In the genomic region with DNA sequence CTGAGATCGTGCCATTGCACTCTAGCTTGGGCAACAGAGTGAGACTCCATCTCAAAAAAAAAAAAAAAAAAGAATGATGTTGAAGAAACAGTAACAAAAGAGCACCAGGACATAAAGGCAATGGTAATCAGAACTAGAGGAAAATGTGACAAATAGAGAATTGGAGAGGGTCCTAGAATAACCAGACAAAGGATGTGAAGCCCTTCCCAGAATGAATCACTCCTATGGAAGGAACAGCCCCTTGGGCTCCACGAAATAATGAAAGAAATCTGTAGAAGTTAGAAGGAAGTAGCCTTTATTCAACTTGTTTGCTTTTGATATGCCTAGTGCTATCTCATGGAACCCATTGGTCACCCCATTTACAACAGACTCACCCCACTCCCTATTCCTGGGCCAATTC, we compare ENCODE assay signal across 20 cellular contexts.
DNase-seq lines count a peak whose midpoint lies in the region; ATAC-seq, FAIRE-seq and TF ChIP-seq lines count a peak whose summit lies in the region.
"Had no signal": no experiment of that assay in that cellular context is flagged by ENCODE, and none has a peak within 500 bp of the region (broad histone marks: within the 10 kb centered on the region; RNA-seq: fewer than 3 reads in every experiment).

No MANE protein-coding gene starts in this region.

- H3K27ac ChIP-seq in astrocyte (ENCODE audit: low read depth, low read length), result peak overlapping the region; percentile 10
- no peak overlapping the region for H3K27ac ChIP-seq in endodermal cell (ENCODE audit: low read depth, low read length)
- no peak overlapping the region for H3K27ac ChIP-seq in naive thymus-derived CD4-positive, alpha-beta T cell (ENCODE audit: low read depth, low read length)
- H3K27ac ChIP-seq: A549, C4-2B had no signal

- H3K4me3 ChIP-seq in astrocyte (ENCODE audit: insufficient read depth, low read depth, low read length) (no peak overlapping the region), fibroblast of the aortic adventitia (ENCODE audit: low read depth, low read length) (no peak overlapping the region), endodermal cell (ENCODE audit: low read length) (no peak overlapping the region)
- no peak overlapping the region for H3K4me3 ChIP-seq in naive thymus-derived CD4-positive, alpha-beta T cell (ENCODE audit: low read length)
- H3K4me3 ChIP-seq: A549 had no signal

- no peak for TF ChIP-seq CTCF in astrocyte (IDR thresholded peaks at IDR 0.05; ENCODE audit: insufficient read depth, low read depth, low read length)
- no peak for TF ChIP-seq CTCF in fibroblast of the aortic adventitia (IDR thresholded peaks at IDR 0.05; ENCODE audit: insufficient read depth, low read length)
- no peak for TF ChIP-seq CTCF in endodermal cell (conservative IDR thresholded peaks at IDR 0.05)

- peaks cover 50% of the 10 kb centered on the region for H3K4me1 ChIP-seq in astrocyte (ENCODE audit: insufficient read depth, low read length)
- no peaks in the 10 kb centered on the region for H3K4me1 ChIP-seq in endodermal cell (ENCODE audit: control insufficient read depth, insufficient read depth, low read length)
- no peaks in the 10 kb centered on the region for H3K4me1 ChIP-seq in naive thymus-derived CD4-positive, alpha-beta T cell (ENCODE audit: control insufficient read depth in 2 of 2, insufficient read depth in 2 of 2, low read length in 2 of 2)
- H3K4me1 ChIP-seq: A549, BE2C had no signal

- WGBS in endodermal cell (ENCODE audit: insufficient coverage in 1 of 2, insufficient read length in 1 of 2), 2 experiments, result 92% methylated on average over 2 of the region's 2 CpGs; no CpG with 5 or more reads in 1 of the 2 experiments

- no peak overlapping the region for H3K4me2 ChIP-seq in astrocyte (ENCODE audit: low read length)
- H3K4me2 ChIP-seq: A549 had no signal

- intact Hi-C loops in naive thymus-derived CD4-positive, alpha-beta T cell (cut with micrococcal nuclease), result no loop called here

- peak; percentile 64 for DNase-seq in astrocyte (ENCODE audit: low read depth)
- DNase-seq in dermis microvascular lymphatic vessel endothelial cell (ENCODE audit: low read depth in 2 of 2), result peak; percentile 17 to 86
- DNase-seq in fibroblast of the aortic adventitia (ENCODE audit: low read depth), result peak; percentile 68
- peak; percentile 81 for DNase-seq in stromal cell of bone marrow (ENCODE audit: low read depth)
- no peak for DNase-seq in endodermal cell
- no peak for DNase-seq in DMS53 (lab: John Stamatoyannopoulos, UW)
- DNase-seq in naive thymus-derived CD4-positive, alpha-beta T cell, result no peak
- DNase-seq: BE2C; CD4-positive, alpha-beta memory T cell; COR-L47; DMS153; DND-41; GF-D8; GOT3; H9 had no signal

- H3K9ac ChIP-seq in astrocyte (ENCODE audit: low read length), result no peak overlapping the region
- no peak overlapping the region for H3K9ac ChIP-seq in endodermal cell (ENCODE audit: extremely low read depth, low read length, poor library complexity, severe bottlenecking)

- FAIRE-seq in astrocyte (lab: Jason Lieb, UNC), result no peak
- FAIRE-seq: A549, D721Med, GM19239 had no signal

- H3K36me3 ChIP-seq in astrocyte (ENCODE audit: insufficient read depth, low read length), result no peaks in the 10 kb centered on the region
- H3K36me3 ChIP-seq in endodermal cell (ENCODE audit: control insufficient read depth, insufficient read depth, low read length), result no peaks in the 10 kb centered on the region
- H3K36me3 ChIP-seq in naive thymus-derived CD4-positive, alpha-beta T cell (ENCODE audit: control insufficient read depth in 2 of 3, insufficient read depth in 3 of 3, low read length in 3 of 3), result no peaks in the 10 kb centered on the region
- H3K36me3 ChIP-seq: BE2C had no signal

- H3K27ac Mint-ChIP-seq in astrocyte (ENCODE audit: unreplicated experiment) (no peak overlapping the region), endodermal cell (no peak overlapping the region)
- H3K27ac Mint-ChIP-seq in naive thymus-derived CD4-positive, alpha-beta T cell, result no peak overlapping the region
- H3K27ac Mint-ChIP-seq: CD4-positive, alpha-beta memory T cell; H9 had no signal

- no peaks in the 10 kb centered on the region for H3K27me3 Mint-ChIP-seq in astrocyte (ENCODE audit: low read depth, unreplicated experiment)
- H3K27me3 Mint-ChIP-seq in endodermal cell (ENCODE audit: insufficient read depth), result no peaks in the 10 kb centered on the region
- peaks cover 0 to 7% (median 0%) of the 10 kb centered on the region in 5 donors for H3K27me3 Mint-ChIP-seq in naive thymus-derived CD4-positive, alpha-beta T cell

- H3K79me2 ChIP-seq in astrocyte (ENCODE audit: insufficient read depth, low read length), result no peaks in the 10 kb centered on the region

- CTCF ChIA-PET in naive thymus-derived CD4-positive, alpha-beta T cell (lab: Charles Lee), result no interaction called here

- H3K4me3 Mint-ChIP-seq in astrocyte (ENCODE audit: unreplicated experiment), result no peak overlapping the region
- H3K4me3 Mint-ChIP-seq in endodermal cell, result no peak overlapping the region
- H3K4me3 Mint-ChIP-seq in naive thymus-derived CD4-positive, alpha-beta T cell, result no peak overlapping the region
- H3K4me3 Mint-ChIP-seq: CD4-positive, alpha-beta memory T cell; H9 had no signal

- H4K20me1 ChIP-seq in astrocyte (ENCODE audit: insufficient read depth, low read length), result no peaks in the 10 kb centered on the region

- no peaks in the 10 kb centered on the region for H3K9me3 ChIP-seq in astrocyte (ENCODE audit: insufficient read depth, low read depth, low read length)
- H3K9me3 ChIP-seq in endodermal cell (ENCODE audit: control insufficient read depth, low read length), result no peaks in the 10 kb centered on the region
- no peaks in the 10 kb centered on the region for H3K9me3 ChIP-seq in naive thymus-derived CD4-positive, alpha-beta T cell (ENCODE audit: control insufficient read depth in 2 of 3, low read length in 3 of 3)
- H3K9me3 ChIP-seq: A549, BE2C had no signal

- H3K36me3 Mint-ChIP-seq in astrocyte (ENCODE audit: low read depth, unreplicated experiment), result no peaks in the 10 kb centered on the region
- no peaks in the 10 kb centered on the region for H3K36me3 Mint-ChIP-seq in endodermal cell (ENCODE audit: low read depth)
- H3K36me3 Mint-ChIP-seq in naive thymus-derived CD4-positive, alpha-beta T cell, result no peaks in the 10 kb centered on the region
- H3K36me3 Mint-ChIP-seq: CD4-positive, alpha-beta memory T cell had no signal

- H3K27me3 ChIP-seq in astrocyte (ENCODE audit: insufficient read depth, low read length) (no peaks in the 10 kb centered on the region), endodermal cell (ENCODE audit: control insufficient read depth, insufficient read depth, low read length, poor library complexity, severe bottlenecking) (no peaks in the 10 kb centered on the region)
- H3K27me3 ChIP-seq in naive thymus-derived CD4-positive, alpha-beta T cell (ENCODE audit: control insufficient read depth in 2 of 2, insufficient read depth in 2 of 2, low read length in 2 of 2), result no peaks in the 10 kb centered on the region
- H3K27me3 ChIP-seq: BE2C had no signal

- no peak overlapping the region for H2AFZ ChIP-seq in astrocyte (ENCODE audit: low read depth, low read length)

- POLR2A ChIA-PET in naive thymus-derived CD4-positive, alpha-beta T cell (lab: Charles Lee), result no interaction called here

- peaks cover 47% of the 10 kb centered on the region for H3K4me1 Mint-ChIP-seq in astrocyte (ENCODE audit: low read depth, unreplicated experiment)
- peaks cover 12% of the 10 kb centered on the region for H3K4me1 Mint-ChIP-seq in endodermal cell
- peaks cover 0 to 3% (median 2%) of the 10 kb centered on the region in 7 donors for H3K4me1 Mint-ChIP-seq in naive thymus-derived CD4-positive, alpha-beta T cell

- H3K9me3 Mint-ChIP-seq in astrocyte (ENCODE audit: unreplicated experiment) (peaks cover 2% of the 10 kb centered on the region), endodermal cell (peaks cover 2% of the 10 kb centered on the region)
- H3K9me3 Mint-ChIP-seq in naive thymus-derived CD4-positive, alpha-beta T cell, result peaks cover 0 to 2% (median 0%) of the 10 kb centered on the region in 11 donors
- H3K9me3 Mint-ChIP-seq: H9 had no signal

- ATAC-seq in HG03159 (IDR thresholded peaks at IDR 0.05; ENCODE audit: unreplicated experiment), result no peak
- ATAC-seq in naive thymus-derived CD4-positive, alpha-beta T cell, result no peak
- ATAC-seq: A549 had no signal

Comparison
In these comparisons a context has a peak if more than half of its experiments do, and no peak if none do; other contexts are left out.
1. DNase-seq: peak in astrocyte (single experiment), dermis microvascular lymphatic vessel endothelial cell (2 of 2), fibroblast of the aortic adventitia (single experiment) and stromal cell of bone marrow (single experiment); none in endodermal cell (single experiment), DMS53 (single experiment) and naive thymus-derived CD4-positive, alpha-beta T cell (0 of 9).